In genomic region chr1:53326598-53327182, GRCh38 we compare ENCODE assay signal across 7 cellular contexts. TPM values are rescaled to one million over a fixed set of nuclear protein-coding genes. Genes with fewer than 3 reads are reported as not detected.
A peak's percentile ranks its signal among the peaks of the same experiment; 100 is the strongest.
DNase-seq lines count a peak whose midpoint lies in the region; ATAC-seq and TF ChIP-seq lines count a peak whose summit lies in the region.

No MANE protein-coding gene starts in this region.

- H3K4me1 ChIP-seq in muscle layer of colon (ENCODE audit: insufficient read depth, low read length), result peaks cover 13% of the 10 kb centered on the region

- POLR2A ChIA-PET in T-cell (lab: Charles Lee), result no interaction called here

- H3K9me3 ChIP-seq in muscle layer of colon (ENCODE audit: low read length), result no peaks in the 10 kb centered on the region

- peak overlapping the region; percentile 69 to 70 for H3K27ac Mint-ChIP-seq in T-cell

- CTCF ChIA-PET in T-cell (lab: Charles Lee), result no interaction called here

- H3K27me3 ChIP-seq in muscle layer of colon (ENCODE audit: control insufficient read depth in 1 of 2, insufficient read depth in 2 of 2, low read length in 2 of 2), result no peaks in the 10 kb centered on the region

- H3K4me1 Mint-ChIP-seq in T-cell, result peaks cover 11 to 22% (median 19%) of the 10 kb centered on the region in 3 donors

- H3K36me3 ChIP-seq in muscle layer of colon (ENCODE audit: insufficient read depth, low read length), result no peaks in the 10 kb centered on the region

- H3K4me3 ChIP-seq in muscle layer of colon (ENCODE audit: low read depth in 1 of 2, low read length in 2 of 2), result peak overlapping the region; percentile 67 to 80

- DNase-seq in GM10266 (ENCODE audit: extremely low spot score), result peak; percentile 48
- peak; percentile 54 for DNase-seq in GM20000 (ENCODE audit: low spot score)
- peak in 6 of 34 experiments; percentile 7 to 31 (median 12) for DNase-seq in T-cell
- DNase-seq in ecto neural progenitor cell (ENCODE audit: low spot score), result peak; percentile 71
- DNase-seq in inferior parietal cortex (ENCODE audit: extremely low spot score), result no peak

- H3K4me3 Mint-ChIP-seq in T-cell, result peak overlapping the region; percentile 88 to 96 (median 91)

- no peaks in the 10 kb centered on the region for H3K9me3 Mint-ChIP-seq in T-cell

- no peak overlapping the region for H3K9ac ChIP-seq in muscle layer of colon (ENCODE audit: low read length)

- H3K27me3 Mint-ChIP-seq in T-cell, result no peaks in the 10 kb centered on the region

- ATAC-seq in HG03520 (IDR thresholded peaks at IDR 0.05; ENCODE audit: unreplicated experiment) (peak; percentile 17), T-cell (replicated peaks in 1 of 4) (peak in 3 of 4 experiments; percentile 6 to 18 (median 9))

- TF ChIP-seq CTCF in GM10266 (IDR thresholded peaks at IDR 0.05; ENCODE audit: control insufficient read depth, insufficient read depth, low read depth, missing control alignments), result no peak
- no peak for TF ChIP-seq CTCF in GM20000 (IDR thresholded peaks at IDR 0.05; ENCODE audit: extremely low read depth, missing control alignments)

- no peak overlapping the region for H3K27ac ChIP-seq in muscle layer of colon (ENCODE audit: low read depth, low read length)

- no peaks in the 10 kb centered on the region for H3K36me3 Mint-ChIP-seq in T-cell

RNA-seq across cellular contexts. Expression of gene LRP8, which starts 1.2 kb away (rescaled TPM):
- total RNA-seq in T-cell, result 10 to 100 TPM in 4 of 5 donors, 1 to 10 TPM in 1; 8.9 to 21.5 (median 19.8) TPM
